In genomic region chr19:5035817-5036732, GRCh38 we compare ENCODE assay signal across 13 cellular contexts.
DNase-seq lines count a peak whose midpoint lies in the region; ATAC-seq and TF ChIP-seq lines count a peak whose summit lies in the region.
"Had no signal": no experiment of that assay in that cellular context is flagged by ENCODE, and none has a peak within 500 bp of the region (broad histone marks: within the 10 kb centered on the region; RNA-seq: fewer than 3 reads in every experiment).

No MANE protein-coding gene starts in this region.

- H3K36me3 Mint-ChIP-seq in activated CD4-positive, alpha-beta T cell treated with anti-CD3 and anti-CD28 coated beads, Interleukin-2, amount 10 ng/mL, durations not matched to agents 24 days and 14 days (ENCODE audit: low read depth): peaks cover 13% of the 10 kb centered on the region
- H3K36me3 Mint-ChIP-seq: natural killer cell had no signal

- intact Hi-C loops in mammary epithelial cell (cut with micrococcal nuclease): no loop called here
- intact Hi-C loops in breast epithelium (cut with DNase I; ENCODE audit: low total_unique reads): no loop called here
- intact Hi-C loops in testis (cut with DNase I; ENCODE audit: low total_unique reads): no loop called here
- intact Hi-C loops in activated CD4-positive, alpha-beta T cell treated with anti-CD3 and anti-CD28 coated beads, Interleukin-2, amount 10 ng/mL, durations not matched to agents 24 days and 14 days (cut with micrococcal nuclease): loop anchor here (10.0 kb wide), 1 partner anchor 539 kb away; no protein-coding TSS in a partner anchor
- intact Hi-C loops in upper lobe of right lung (cut with DNase I): loop anchor here (10.0 kb wide), 1 partner anchor 231 kb away; no protein-coding TSS in a partner anchor

- H3K4me3 Mint-ChIP-seq in activated CD4-positive, alpha-beta T cell treated with anti-CD3 and anti-CD28 coated beads, Interleukin-2, amount 10 ng/mL, durations not matched to agents 24 days and 14 days: no peak overlapping the region
- H3K4me3 Mint-ChIP-seq: natural killer cell had no signal

- peaks cover 2% of the 10 kb centered on the region for H4K20me1 ChIP-seq in mammary epithelial cell (ENCODE audit: insufficient read depth, low read length)

- H3K27me3 Mint-ChIP-seq in activated CD4-positive, alpha-beta T cell treated with anti-CD3 and anti-CD28 coated beads, Interleukin-2, amount 10 ng/mL, durations not matched to agents 24 days and 14 days: no peaks in the 10 kb centered on the region

- in situ Hi-C loops in mammary epithelial cell (cut with MboI; ENCODE audit: low sequenced_read_pairs in 2 of 2): loop anchor here (10.0 to 25.0 kb wide), 4 partner anchors 121 to 551 kb away; no protein-coding TSS in a partner anchor

- no peak for DNase-seq in mammary epithelial cell
- DNase-seq in breast epithelium (ENCODE audit: low spot score in 2 of 2): no peak
- peak; percentile 41 for DNase-seq in brain pericyte (ENCODE audit: low read depth, low spot score)
- DNase-seq in middle frontal gyrus (ENCODE audit: extremely low spot score, low spot score): peak; percentile 72
- peak; percentile 43 for DNase-seq in testis
- no peak for DNase-seq in activated CD4-positive, alpha-beta T cell treated with anti-CD3 and anti-CD28 coated beads, Interleukin-2, amount 10 ng/mL, durations not matched to agents 24 days and 14 days
- no peak for DNase-seq in NCI-H82 treated with DMSO at 0.1 percent for 48 hours (lab: John Stamatoyannopoulos, UW; ENCODE audit: unreplicated experiment)
- DNase-seq in upper lobe of right lung: no peak
- DNase-seq: activated CD4-positive, alpha-beta T cell treated with anti-CD3 and anti-CD28 coated beads, Interleukin-2, amount 50 U/mL, for 4 hours; natural killer cell; PC-3; T-helper 2 cell had no signal

- no peak overlapping the region for H2AFZ ChIP-seq in mammary epithelial cell (ENCODE audit: low read depth, low read length)

- H3K27ac Mint-ChIP-seq in activated CD4-positive, alpha-beta T cell treated with anti-CD3 and anti-CD28 coated beads, Interleukin-2, amount 10 ng/mL, durations not matched to agents 24 days and 14 days: no peak overlapping the region

- no peaks in the 10 kb centered on the region for H3K9me3 ChIP-seq in mammary epithelial cell (replicated peaks; ENCODE audit: insufficient read depth, low read length)
- H3K9me3 ChIP-seq in breast epithelium: no peaks in the 10 kb centered on the region
- no peaks in the 10 kb centered on the region for H3K9me3 ChIP-seq in testis
- no peaks in the 10 kb centered on the region for H3K9me3 ChIP-seq in upper lobe of right lung

- no peak for TF ChIP-seq POLR2A in breast epithelium (IDR thresholded peaks at IDR 0.05)
- no peak for TF ChIP-seq POLR2A in testis (IDR thresholded peaks at IDR 0.05)

- H3K4me1 Mint-ChIP-seq in activated CD4-positive, alpha-beta T cell treated with anti-CD3 and anti-CD28 coated beads, Interleukin-2, amount 10 ng/mL, durations not matched to agents 24 days and 14 days: no peaks in the 10 kb centered on the region

- H3K4me2 ChIP-seq in mammary epithelial cell (ENCODE audit: insufficient read depth, low read depth, low read length): peak overlapping the region; percentile 58

- H3K9ac ChIP-seq in mammary epithelial cell (ENCODE audit: insufficient read depth, low read length): no peak overlapping the region

- H3K27ac ChIP-seq in mammary epithelial cell (ENCODE audit: insufficient read depth, low read depth, low read length) (no peak overlapping the region), breast epithelium (peak overlapping the region in 1 of 2 donors; percentile 32), testis (peak overlapping the region; percentile 50 to 71), upper lobe of right lung (no peak overlapping the region)

- no TSS peak for BruUV-seq in mammary epithelial cell (replicated peaks; lab: Mats Ljungman, UMichigan)

- CTCF ChIA-PET in mammary epithelial cell (lab: Charles Lee; ENCODE audit: low non-redundant PET): interaction anchor here (0.6 kb wide), 1 partner anchor 510 kb away, joined by 5 read pairs; no protein-coding TSS in a partner anchor

- H3K9me3 Mint-ChIP-seq in activated CD4-positive, alpha-beta T cell treated with anti-CD3 and anti-CD28 coated beads, Interleukin-2, amount 10 ng/mL, durations not matched to agents 24 days and 14 days: no peaks in the 10 kb centered on the region
- H3K9me3 Mint-ChIP-seq: HFFc6, natural killer cell had no signal

- H3K79me2 ChIP-seq in mammary epithelial cell (ENCODE audit: insufficient read depth, low read length): peaks cover 69% of the 10 kb centered on the region

- H3K27me3 ChIP-seq in mammary epithelial cell (ENCODE audit: insufficient read depth, low read length) (no peaks in the 10 kb centered on the region), breast epithelium (no peaks in the 10 kb centered on the region), testis (no peaks in the 10 kb centered on the region), upper lobe of right lung (no peaks in the 10 kb centered on the region)

- peaks cover 2% of the 10 kb centered on the region for H3K36me3 ChIP-seq in mammary epithelial cell (ENCODE audit: insufficient read depth, low read length)
- H3K36me3 ChIP-seq in breast epithelium: no peaks in the 10 kb centered on the region
- no peaks in the 10 kb centered on the region for H3K36me3 ChIP-seq in testis (ENCODE audit: low read depth, missing control alignments)
- peaks cover 35% of the 10 kb centered on the region for H3K36me3 ChIP-seq in upper lobe of right lung

- ATAC-seq in upper lobe of right lung: no peak
- ATAC-seq: natural killer cell, PC-3 had no signal

- WGBS in mammary epithelial cell (ENCODE audit: low coverage, missing lambda C conversion rate): 50% methylated on average over 26 of the region's 38 CpGs
- 54% methylated on average over 36 of the region's 38 CpGs; no CpG with 5 or more reads in 1 of the 2 donors for WGBS in testis, 2 donors

- TF ChIP-seq CTCF in mammary epithelial cell (conservative IDR thresholded peaks at IDR 0.05 in 1 of 2, IDR thresholded peaks at IDR 0.05 in 1 of 2; ENCODE audit: extremely low read depth in 1 of 2, insufficient read depth in 1 of 2, low read depth in 1 of 2, low read length in 2 of 2) (no peak), breast epithelium (IDR thresholded peaks at IDR 0.05) (no peak), testis (IDR thresholded peaks at IDR 0.05) (no peak), upper lobe of right lung (IDR thresholded peaks at IDR 0.05) (no peak)

- H3K4me1 ChIP-seq in mammary epithelial cell (ENCODE audit: insufficient read depth, low read length): peaks cover 33% of the 10 kb centered on the region
- peaks cover 6 to 16% of the 10 kb centered on the region in 2 donors for H3K4me1 ChIP-seq in breast epithelium
- H3K4me1 ChIP-seq in testis: peaks cover 52% of the 10 kb centered on the region
- H3K4me1 ChIP-seq in upper lobe of right lung: peaks cover 8% of the 10 kb centered on the region

- dilution Hi-C loops in mammary epithelial cell (cut with HindIII; ENCODE audit: low sequenced_read_pairs): no loop called here

- H3K4me3 ChIP-seq in mammary epithelial cell (replicated peaks in 1 of 3; ENCODE audit: insufficient read depth in 1 of 3, low read depth in 2 of 3, low read length in 3 of 3): no peak overlapping the region
- peak overlapping the region in 1 of 3 donors; percentile 48 for H3K4me3 ChIP-seq in breast epithelium
- no peak overlapping the region for H3K4me3 ChIP-seq in testis
- H3K4me3 ChIP-seq in upper lobe of right lung: no peak overlapping the region

Comparison
In these comparisons a context has a peak if more than half of its experiments do, and no peak if none do; other contexts are left out.
1. DNase-seq: peak in brain pericyte (single experiment), middle frontal gyrus (single experiment) and testis (single experiment); none in mammary epithelial cell (single experiment), breast epithelium (0 of 2), activated CD4-positive, alpha-beta T cell treated with anti-CD3 and anti-CD28 coated beads, Interleukin-2, amount 10 ng/mL, durations not matched to agents 24 days and 14 days (single experiment), NCI-H82 treated with DMSO at 0.1 percent for 48 hours (single experiment) and upper lobe of right lung (single experiment).
2. H3K27ac ChIP-seq: peak in testis (2 of 2); none in mammary epithelial cell (single experiment) and upper lobe of right lung (single experiment).
3. intact Hi-C loops: an anchor here in activated CD4-positive, alpha-beta T cell treated with anti-CD3 and anti-CD28 coated beads, Interleukin-2, amount 10 ng/mL, durations not matched to agents 24 days and 14 days (10.0 kb wide) and upper lobe of right lung (10.0 kb wide); none called in mammary epithelial cell, breast epithelium and testis.